ENCODE assay signal across 22 cellular contexts in genomic region chr15:50485389-50485788, GRCh38.
"Had no signal": no experiment of that assay in that cellular context is flagged by ENCODE, and none has a peak within 500 bp of the region (broad histone marks: within the 10 kb centered on the region; RNA-seq: fewer than 3 reads in every experiment).

No MANE protein-coding gene starts in this region.

- H3K9me3 Mint-ChIP-seq: IgD-negative memory B cell, T-cell had no signal

- ATAC-seq: HepG2, K562, T-cell had no signal

- H3K27me3 Mint-ChIP-seq: IgD-negative memory B cell, T-cell had no signal

- DNase-seq: Kasumi-1, NCI-H1092 treated with DMSO at 0.1 percent for 48 hours, NCI-H1436, NCI-H187, NCI-H2029, NCI-H2081 treated with DMSO at 0.1 percent for 48 hours, NCI-H2171, NCI-H226, NCI-H446, NCI-H510A, NCI-H524 treated with DMSO at 0.1 percent for 48 hours, NCI-H69, NCI-H774, Right ventricle myocardium superior, RPMI8226, SK-N-SH, SW 1271, T-cell had no signal

- H3K27ac Mint-ChIP-seq: T-cell had no signal

- H3K4me3 Mint-ChIP-seq: T-cell had no signal

- H3K27ac ChIP-seq: KMS-11 had no signal
